1 cellular context compared by ENCODE assay signal in genomic region chr7:74178632-74179031, GRCh38.
TF ChIP-seq lines count a peak whose summit lies in the region.

No MANE protein-coding gene starts in this region.

TF ChIP-seq in HEK293, 187 proteins besides CTCF, POLR2A, EP300 and RAD21 (continued from another document):
- no peak for TF ChIP-seq ZBTB20 (tag by site-specific recombination; IDR thresholded peaks at IDR 0.05)
- no peak for TF ChIP-seq ZBTB10 (tag by site-specific recombination; IDR thresholded peaks at IDR 0.05)
- TF ChIP-seq ZBTB48 (tag by site-specific recombination; IDR thresholded peaks at IDR 0.05) = no peak
- no peak for TF ChIP-seq EGR2 (tag by site-specific recombination; IDR thresholded peaks at IDR 0.05; ENCODE audit: low read depth)
- TF ChIP-seq ZNF10 (tag by site-specific recombination; IDR thresholded peaks at IDR 0.05) = peak; percentile 81
- no peak for TF ChIP-seq TCF7L2 (IDR thresholded peaks at IDR 0.05; ENCODE audit: borderline replicate concordance, low read depth, low read length)
- no peak for TF ChIP-seq GFI1B (tag by site-specific recombination; IDR thresholded peaks at IDR 0.05)
- peak; percentile 41 for TF ChIP-seq ZNF629 (tag by site-specific recombination; IDR thresholded peaks at IDR 0.05)
- TF ChIP-seq ZNF501 (tag by site-specific recombination; IDR thresholded peaks at IDR 0.05) = no peak
- no peak for TF ChIP-seq HOXA7 (CRISPR knock-in tag; IDR thresholded peaks at IDR 0.05; ENCODE audit: borderline replicate concordance)
- TF ChIP-seq ZBTB44 (tag by site-specific recombination; IDR thresholded peaks at IDR 0.05) = no peak
- TF ChIP-seq ZSCAN30 (tag by site-specific recombination; IDR thresholded peaks at IDR 0.05) = no peak
- no peak for TF ChIP-seq ZNF280C (tag by site-specific recombination; IDR thresholded peaks at IDR 0.05)
- no peak for TF ChIP-seq ZNF785 (tag by site-specific recombination; IDR thresholded peaks at IDR 0.05)
- TF ChIP-seq ZNF777 (tag by site-specific recombination; IDR thresholded peaks at IDR 0.05; ENCODE audit: borderline replicate concordance) = no peak
TF ChIP-seq in HEK293: peak in this region for 7.
